ENCODE assay signal across 1 cellular context in the genomic region with DNA sequence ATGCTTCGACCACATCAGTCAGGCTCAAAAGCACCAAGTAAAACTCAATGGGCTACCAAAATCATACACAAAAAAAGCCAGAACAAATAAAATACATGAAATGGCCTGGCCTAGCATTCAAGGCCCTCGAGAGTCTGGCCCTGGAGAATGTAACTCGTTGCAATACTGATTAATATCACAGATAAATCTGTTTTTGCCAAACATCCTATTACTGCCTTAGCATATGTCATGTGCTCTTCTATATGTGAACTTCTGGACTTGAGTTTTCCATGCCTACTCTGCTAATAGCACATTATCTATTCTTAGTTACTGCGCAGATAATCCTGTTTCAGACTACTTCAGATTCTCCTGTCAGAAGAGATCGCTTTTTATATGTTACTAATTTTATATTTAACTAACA.
TF ChIP-seq lines count a peak whose summit lies in the region.

No MANE protein-coding gene starts in this region.

TF ChIP-seq in SK-N-SH treated with all-trans-retinoic acid at 6 μM for 48 hours, 23 proteins besides CTCF, POLR2A, EP300 and RAD21 (continued from another document):
- TF ChIP-seq, protein P1, sequence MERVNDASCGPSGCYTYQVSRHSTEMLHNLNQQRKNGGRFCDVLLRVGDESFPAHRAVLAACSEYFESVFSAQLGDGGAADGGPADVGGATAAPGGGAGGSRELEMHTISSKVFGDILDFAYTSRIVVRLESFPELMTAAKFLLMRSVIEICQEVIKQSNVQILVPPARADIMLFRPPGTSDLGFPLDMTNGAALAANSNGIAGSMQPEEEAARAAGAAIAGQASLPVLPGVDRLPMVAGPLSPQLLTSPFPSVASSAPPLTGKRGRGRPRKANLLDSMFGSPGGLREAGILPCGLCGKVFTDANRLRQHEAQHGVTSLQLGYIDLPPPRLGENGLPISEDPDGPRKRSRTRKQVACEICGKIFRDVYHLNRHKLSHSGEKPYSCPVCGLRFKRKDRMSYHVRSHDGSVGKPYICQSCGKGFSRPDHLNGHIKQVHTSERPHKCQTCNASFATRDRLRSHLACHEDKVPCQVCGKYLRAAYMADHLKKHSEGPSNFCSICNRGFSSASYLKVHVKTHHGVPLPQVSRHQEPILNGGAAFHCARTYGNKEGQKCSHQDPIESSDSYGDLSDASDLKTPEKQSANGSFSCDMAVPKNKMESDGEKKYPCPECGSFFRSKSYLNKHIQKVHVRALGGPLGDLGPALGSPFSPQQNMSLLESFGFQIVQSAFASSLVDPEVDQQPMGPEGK (CRISPR knock-in tag; IDR thresholded peaks at IDR 0.05; ENCODE audit: borderline replicate concordance) = no peak
- TF ChIP-seq ISL1 (CRISPR knock-in tag; IDR thresholded peaks at IDR 0.05) (no peak), ZC3H10 (CRISPR knock-in tag; IDR thresholded peaks at IDR 0.05) (no peak), ESRRG (CRISPR knock-in tag; IDR thresholded peaks at IDR 0.05) (no peak), TCF4 (CRISPR knock-in tag; IDR thresholded peaks at IDR 0.05; ENCODE audit: borderline replicate concordance) (no peak)
TF ChIP-seq in SK-N-SH treated with all-trans-retinoic acid at 6 μM for 48 hours: peak in this region for 0.
